ENCODE assay signal across 19 cellular contexts in genomic region chr10:131695814-131696165, GRCh38.
"Had no signal": no experiment of that assay in that cellular context is flagged by ENCODE, and none has a peak within 500 bp of the region (broad histone marks: within the 10 kb centered on the region; RNA-seq: fewer than 3 reads in every experiment).

No MANE protein-coding gene starts in this region.

- H3K4me3 Mint-ChIP-seq: activated B cell treated with CpG ODN at 0.5 μM for 24 hours; activated naive CD8-positive, alpha-beta T cell; activated T-cell treated with anti-CD3 and anti-CD28 coated beads, Interleukin-2, amount 50 U/mL, for 24 hours; naive thymus-derived CD4-positive, alpha-beta T cell; stimulated activated memory B cell treated with anti-CD40 and anti-IgM and Interleukin-4, amounts not matched to agents 10 μg/mL and 1 μg/mL and 100 μg/mL, for 72 hours had no signal

- DNase-seq: activated B cell treated with CpG ODN at 0.5 μM for 24 hours; activated CD4-positive, alpha-beta T cell treated with anti-CD3 and anti-CD28 coated beads for 4 hours; activated CD4-positive, alpha-beta T cell treated with anti-CD3 and anti-CD28 coated beads, Interleukin-2, amount 50 U/mL, for 48 hours; activated naive CD4-positive, alpha-beta T cell; activated T-cell treated with anti-CD3 and anti-CD28 coated beads, Interleukin-2, amount 50 U/mL, for 24 hours; brain microvascular endothelial cell; central memory CD4-positive, alpha-beta T cell; esophagus squamous epithelium; hypothalamus; naive thymus-derived CD4-positive, alpha-beta T cell; small intestine; stomach; T-helper 1 cell; transverse colon had no signal

- H3K9me3 Mint-ChIP-seq: activated B cell treated with CpG ODN at 0.5 μM for 24 hours; activated T-cell treated with anti-CD3 and anti-CD28 coated beads, Interleukin-2, amount 50 U/mL, for 24 hours; activated T-helper 2 cell treated with anti-CD3 and anti-CD28 coated beads, Interferon-gamma antibody, Interleukin-2, Interleukin-4, amounts not matched to agents 10 μg/mL and 5 μg/mL and 100 μg/mL, durations not matched to agents 14 hours and 24 hours and 36 hours had no signal

- H3K4me1 Mint-ChIP-seq: activated B cell treated with CpG ODN at 0.5 μM for 24 hours; naive thymus-derived CD4-positive, alpha-beta T cell; stimulated activated memory B cell treated with anti-CD40 and anti-IgM and Interleukin-4, amounts not matched to agents 10 μg/mL and 1 μg/mL and 100 μg/mL, for 72 hours had no signal

- H3K36me3 Mint-ChIP-seq: activated naive CD8-positive, alpha-beta T cell; naive thymus-derived CD4-positive, alpha-beta T cell; stimulated activated memory B cell treated with anti-CD40 and anti-IgM and Interleukin-4, amounts not matched to agents 10 μg/mL and 1 μg/mL and 100 μg/mL, for 72 hours had no signal

- ATAC-seq: gastroesophageal sphincter; right lobe of liver; stimulated activated memory B cell treated with anti-CD40 and anti-IgM and Interleukin-4, amounts not matched to agents 10 μg/mL and 1 μg/mL and 100 μg/mL, for 72 hours had no signal

- H3K27ac Mint-ChIP-seq: activated B cell treated with CpG ODN at 0.5 μM for 24 hours; activated naive CD8-positive, alpha-beta T cell; activated T-cell treated with anti-CD3 and anti-CD28 coated beads, Interleukin-2, amount 50 U/mL, for 24 hours; activated T-helper 2 cell treated with anti-CD3 and anti-CD28 coated beads, Interferon-gamma antibody, Interleukin-2, Interleukin-4, amounts not matched to agents 10 μg/mL and 5 μg/mL and 100 μg/mL, durations not matched to agents 14 hours and 24 hours and 36 hours; naive thymus-derived CD4-positive, alpha-beta T cell; stimulated activated memory B cell treated with anti-CD40 and anti-IgM and Interleukin-4, amounts not matched to agents 10 μg/mL and 1 μg/mL and 100 μg/mL, for 72 hours had no signal
